In the genomic region with DNA sequence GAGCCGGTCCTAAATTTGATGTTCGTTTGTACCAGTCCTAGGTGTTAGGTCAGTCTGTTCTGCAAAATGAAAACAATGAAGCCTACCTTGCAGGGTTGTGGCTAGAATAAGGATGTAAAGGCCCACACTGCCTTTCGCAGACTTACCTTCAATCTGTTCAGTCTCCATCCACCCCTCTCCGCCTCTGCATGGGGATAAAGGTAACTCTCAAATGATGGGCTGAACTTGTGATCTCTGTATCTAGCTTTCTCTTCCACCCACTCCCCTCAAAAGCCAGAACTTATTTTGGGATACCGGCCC, we compare ENCODE assay signal across 8 cellular contexts. TPM values are rescaled to one million over a fixed set of nuclear protein-coding genes. Genes with fewer than 3 reads are reported as not detected.
DNase-seq lines count a peak whose midpoint lies in the region; ATAC-seq, FAIRE-seq and TF ChIP-seq lines count a peak whose summit lies in the region.
"Not testable (repeated sequence)": the region's sequence is repeated elsewhere in the genome, so short reads cannot be mapped to it uniquely, and the experiment has no call there.

No MANE protein-coding gene starts in this region.

- CTCF ChIA-PET in activated B cell treated with CpG ODN at 0.5 μM for 24 hours (lab: Charles Lee): not testable (repeated sequence)

- ATAC-seq in GM19043 (IDR thresholded peaks at IDR 0.05; ENCODE audit: low read depth, unreplicated experiment) (peak; percentile 12), GM21619 (IDR thresholded peaks at IDR 0.05; ENCODE audit: unreplicated experiment) (peak; percentile 23), HG02885 (IDR thresholded peaks at IDR 0.05; ENCODE audit: poor library complexity, unreplicated experiment) (peak; percentile 35), HG03439 (IDR thresholded peaks at IDR 0.05; ENCODE audit: unreplicated experiment) (peak; percentile 24), activated B cell treated with CpG ODN at 0.5 μM for 24 hours (ENCODE audit: low read depth) (peak; percentile 22), Right ventricle myocardium superior (ENCODE audit: poor library complexity) (peak; percentile 41), psoas muscle (peak; percentile 15 to 36 (median 26))

- FAIRE-seq in GM12891 (lab: Jason Lieb, UNC): peak; percentile 81

- H3K27ac ChIP-seq in psoas muscle: not testable (repeated sequence)

- not testable (repeated sequence) for H3K27me3 ChIP-seq in psoas muscle (ENCODE audit: insufficient read depth in 3 of 3, low read length in 2 of 3)

- H3K36me3 Mint-ChIP-seq in activated B cell treated with CpG ODN at 0.5 μM for 24 hours (ENCODE audit: low read depth): not testable (repeated sequence)

- DNase-seq in GM12891 (ENCODE audit: insufficient read length, low spot score); activated B cell treated with CpG ODN at 0.5 μM for 24 hours; Right ventricle myocardium superior; psoas muscle: not testable (repeated sequence)

- not testable (repeated sequence) for H3K4me1 Mint-ChIP-seq in activated B cell treated with CpG ODN at 0.5 μM for 24 hours

- not testable (repeated sequence) for TF ChIP-seq POLR2A in GM12891 (IDR thresholded peaks at IDR 0.05; ENCODE audit: low read depth, low read length)

- H3K27me3 Mint-ChIP-seq in activated B cell treated with CpG ODN at 0.5 μM for 24 hours: not testable (repeated sequence)

- TF ChIP-seq CTCF in activated B cell treated with CpG ODN at 0.5 μM for 24 hours (IDR thresholded peaks at IDR 0.05); psoas muscle (IDR thresholded peaks at IDR 0.05): not testable (repeated sequence)

- H3K4me3 Mint-ChIP-seq in activated B cell treated with CpG ODN at 0.5 μM for 24 hours: not testable (repeated sequence)

- not testable (repeated sequence) for H3K27ac Mint-ChIP-seq in activated B cell treated with CpG ODN at 0.5 μM for 24 hours

- H3K36me3 ChIP-seq in psoas muscle (ENCODE audit: insufficient read depth in 1 of 2, low read depth in 1 of 2): not testable (repeated sequence)

- H3K9me3 Mint-ChIP-seq in activated B cell treated with CpG ODN at 0.5 μM for 24 hours: not testable (repeated sequence)

- not testable (repeated sequence) for H3K4me3 ChIP-seq in psoas muscle

- H3K9me3 ChIP-seq in psoas muscle: not testable (repeated sequence)

- not testable (repeated sequence) for H3K4me1 ChIP-seq in psoas muscle

- no CpG with 5 or more reads among the region's 5 CpGs for WGBS in psoas muscle, 3 donors

- intact Hi-C loops in activated B cell treated with CpG ODN at 0.5 μM for 24 hours (cut with micrococcal nuclease); Right ventricle myocardium superior (cut with DNase I); psoas muscle (cut with DNase I): not testable (repeated sequence)

- POLR2A ChIA-PET in activated B cell treated with CpG ODN at 0.5 μM for 24 hours (lab: Charles Lee): not testable (repeated sequence)

RNA-seq across cellular contexts. Expression of a gene that starts 0.8 kb away (rescaled TPM):
- polyA plus RNA-seq in GM12891 (2012; ENCODE audit: low read depth, missing spikeins): 4.3 TPM
- total RNA-seq in activated B cell treated with CpG ODN at 0.5 μM for 24 hours (9.5 and 11.4 TPM in 2 replicates), Right ventricle myocardium superior (7.0 TPM), psoas muscle (10 to 100 TPM in 1 of 4 donors, 1 to 10 TPM in 2, not detected in 1; 5.2 to 11.2 (median 5.5) TPM)
- 1 to 10 TPM; 1.5 to 3.3 (median 1.8) TPM for polyA plus RNA-seq in psoas muscle

RNA-seq across cellular contexts. Expression of a gene that starts 23.7 kb away (rescaled TPM):
- 32.3 TPM for polyA plus RNA-seq in GM12891 (2012; ENCODE audit: low read depth, missing spikeins)
- 42.3 and 47.3 TPM in 2 replicates for total RNA-seq in activated B cell treated with CpG ODN at 0.5 μM for 24 hours
- total RNA-seq in Right ventricle myocardium superior: 15.1 TPM
- total RNA-seq in psoas muscle: 10 to 100 TPM; 14.8 to 26.3 (median 21.5) TPM
- polyA plus RNA-seq in psoas muscle: 10 to 100 TPM; 21.7 to 40.0 (median 35.8) TPM
